In genomic region chrX:77505227-77505626, GRCh38 we compare ENCODE assay signal across 14 cellular contexts. TPM values are rescaled to one million over a fixed set of nuclear protein-coding genes. Genes with fewer than 3 reads are reported as not detected.
DNase-seq lines count a peak whose midpoint lies in the region; ATAC-seq and TF ChIP-seq lines count a peak whose summit lies in the region.
"Had no signal": no experiment of that assay in that cellular context is flagged by ENCODE, and none has a peak within 500 bp of the region (broad histone marks: within the 10 kb centered on the region; RNA-seq: fewer than 3 reads in every experiment).

No MANE protein-coding gene starts in this region.

- peak overlapping the region; percentile 63 for H3K27ac ChIP-seq in SK-N-MC
- no peak overlapping the region for H3K27ac ChIP-seq in coronary artery

- ATAC-seq in GM18519 (IDR thresholded peaks at IDR 0.05; ENCODE audit: low FRiP score, unreplicated experiment) (no peak), HG03571 (IDR thresholded peaks at IDR 0.05; ENCODE audit: unreplicated experiment) (no peak)
- ATAC-seq: activated CD4-positive, alpha-beta T cell treated with anti-CD3 and anti-CD28 coated beads for 36 hours had no signal

- CTCF ChIA-PET in AG04449 (lab: Yijun Ruan, JAX) = no interaction called here

- peaks cover 18% of the 10 kb centered on the region for H3K36me3 ChIP-seq in SK-N-MC (ENCODE audit: insufficient read depth, low read length)

- DNase-seq in AG04449 (ENCODE audit: low read depth, low spot score) (peak; percentile 9), DMS53 (lab: John Stamatoyannopoulos, UW) (peak; percentile 59), SK-N-MC (ENCODE audit: low read depth, low spot score) (peak; percentile 39), fibroblast of the aortic adventitia (ENCODE audit: low read depth) (peak; percentile 55), coronary artery (ENCODE audit: low spot score) (no peak), islet precursor cell (no peak)
- DNase-seq: activated CD4-positive, alpha-beta T cell treated with anti-CD3 and anti-CD28 coated beads for 36 hours; activated naive CD8-positive, alpha-beta T cell treated with anti-CD3 and anti-CD28 coated beads, Interleukin-2, amount 10 ng/mL, durations not matched to agents 7 days and 5 days; endodermal cell; NCI-H2081 treated with DMSO at 0.1 percent for 48 hours; Right ventricle myocardium superior; stimulated activated CD4-positive, alpha-beta T cell treated with anti-CD3 and anti-CD28 coated beads, Interleukin-2, amount 100 ng/mL, for 48 hours had no signal

- no peak overlapping the region for H3K4me3 ChIP-seq in AG04449 (ENCODE audit: low read depth, low read length)
- H3K4me3 ChIP-seq in SK-N-MC = no peak overlapping the region
- H3K4me3 ChIP-seq in fibroblast of the aortic adventitia (ENCODE audit: low read depth, low read length) = no peak overlapping the region
- H3K4me3 ChIP-seq in coronary artery = no peak overlapping the region

- TF ChIP-seq CTCF in AG04449 (IDR thresholded peaks at IDR 0.05; ENCODE audit: insufficient read depth, low read length, missing control alignments) (no peak), fibroblast of the aortic adventitia (IDR thresholded peaks at IDR 0.05; ENCODE audit: insufficient read depth, low read length) (no peak), coronary artery (IDR thresholded peaks at IDR 0.05) (no peak)

- POLR2A ChIA-PET in AG04449 (lab: Yijun Ruan, JAX) = no interaction called here

- no peaks in the 10 kb centered on the region for H3K9me3 ChIP-seq in SK-N-MC (ENCODE audit: low read depth, low read length)

- no peak overlapping the region for H3K9ac ChIP-seq in SK-N-MC (ENCODE audit: insufficient read length)

RNA-seq across cellular contexts. Expression of gene FGF16, which starts 58.0 kb away (rescaled TPM):
- 1.8 and 5.9 TPM in 2 replicates for total RNA-seq in fibroblast of the aortic adventitia (ENCODE audit: low replicate concordance)
- total RNA-seq: activated CD4-positive, alpha-beta T cell treated with anti-CD3 and anti-CD28 coated beads for 36 hours; activated naive CD8-positive, alpha-beta T cell treated with anti-CD3 and anti-CD28 coated beads, Interleukin-2, amount 10 ng/mL, durations not matched to agents 7 days and 5 days; Right ventricle myocardium superior had no signal

Comparison
In these comparisons a context has a peak if more than half of its experiments do, and no peak if none do; other contexts are left out.
1. DNase-seq: peak in AG04449 (single experiment), DMS53 (single experiment), SK-N-MC (single experiment) and fibroblast of the aortic adventitia (single experiment); none in coronary artery (single experiment) and islet precursor cell (single experiment).